ENCODE assay signal across 34 cellular contexts in genomic region chr16:54121084-54121483, GRCh38.
"Had no signal": no experiment of that assay in that cellular context is flagged by ENCODE, and none has a peak within 500 bp of the region (broad histone marks: within the 10 kb centered on the region; RNA-seq: fewer than 3 reads in every experiment).

No MANE protein-coding gene starts in this region.

- FAIRE-seq: RCC 7860 had no signal

- H3K27me3 Mint-ChIP-seq: activated B cell treated with CpG ODN at 0.5 μM for 24 hours; activated CD4-positive, alpha-beta memory T cell treated with anti-CD3 and anti-CD28 coated beads, Interleukin-2, amount 10 ng/mL, durations not matched to agents 7 days and 5 days; activated CD8-positive, alpha-beta memory T cell treated with anti-CD3 and anti-CD28 coated beads, Interleukin-2, amount 10 ng/mL, durations not matched to agents 7 days and 5 days; activated naive CD4-positive, alpha-beta T cell treated with anti-CD3 and anti-CD28 coated beads, Interleukin-2, amount 10 ng/mL, durations not matched to agents 7 days and 5 days; activated naive CD8-positive, alpha-beta T cell treated with anti-CD3 and anti-CD28 coated beads for 36 hours; central memory CD8-positive, alpha-beta T cell had no signal

- DNase-seq: activated B cell treated with CpG ODN at 0.5 μM for 24 hours; activated CD4-positive, alpha-beta memory T cell treated with anti-CD3 and anti-CD28 coated beads, Interleukin-2, amount 10 ng/mL, durations not matched to agents 7 days and 5 days; activated CD4-positive, alpha-beta T cell treated with anti-CD3 and anti-CD28 coated beads for 4 hours; activated CD4-positive, CD25-positive, alpha-beta regulatory T cell treated with anti-CD3 and anti-CD28 coated beads, Interleukin-2, amount 50 U/mL, for 72 hours; activated CD8-positive, alpha-beta memory T cell treated with anti-CD3 and anti-CD28 coated beads for 24 hours; activated CD8-positive, alpha-beta memory T cell treated with anti-CD3 and anti-CD28 coated beads, Interleukin-2, amount 10 ng/mL, durations not matched to agents 7 days and 5 days; activated CD8-positive, alpha-beta memory T cell treated with anti-CD3 and anti-CD28 coated beads, Interleukin-2, amount 50 U/mL, for 48 hours; activated effector memory CD4-positive, alpha-beta T cell treated with Interleukin-2 at 50 U/mL for 16 hours; activated naive CD4-positive, alpha-beta T cell treated with anti-CD3 and anti-CD28 coated beads, Interleukin-2, amount 10 ng/mL, durations not matched to agents 7 days and 5 days; activated naive CD8-positive, alpha-beta T cell treated with anti-CD3 and anti-CD28 coated beads for 36 hours; activated T-cell treated with anti-CD3 and anti-CD28 coated beads, Interleukin-2, amount 50 U/mL, for 48 hours; amniotic stem cell; aorta; brain microvascular endothelial cell; NCI-H1092 treated with DMSO at 0.1 percent for 48 hours; NCI-H1436; NCI-H187; NCI-H2029 treated with DMSO at 0.1 percent for 48 hours; NCI-H2171 treated with DMSO at 0.1 percent for 48 hours; NCI-H2227 treated with DMSO at 0.1 percent for 48 hours; NCI-H446; NCI-H510A treated with DMSO at 0.1 percent for 48 hours; NCI-H526 treated with DMSO at 0.1 percent for 48 hours; PC-9; Right ventricle myocardium superior; SW 1271; T-helper 1 cell; T-helper 2 cell; T-helper 9 cell had no signal

- H3K27me3 ChIP-seq: brain microvascular endothelial cell, cardiac muscle cell had no signal

- ATAC-seq: activated CD8-positive, alpha-beta memory T cell treated with anti-CD3 and anti-CD28 coated beads, Interleukin-2, amount 10 ng/mL, durations not matched to agents 7 days and 5 days had no signal

- H3K4me3 Mint-ChIP-seq: activated B cell treated with CpG ODN at 0.5 μM for 24 hours; activated CD4-positive, alpha-beta memory T cell treated with anti-CD3 and anti-CD28 coated beads, Interleukin-2, amount 10 ng/mL, durations not matched to agents 7 days and 5 days; activated CD8-positive, alpha-beta memory T cell treated with anti-CD3 and anti-CD28 coated beads, Interleukin-2, amount 10 ng/mL, durations not matched to agents 7 days and 5 days; activated naive CD4-positive, alpha-beta T cell treated with anti-CD3 and anti-CD28 coated beads, Interleukin-2, amount 10 ng/mL, durations not matched to agents 7 days and 5 days; activated naive CD8-positive, alpha-beta T cell treated with anti-CD3 and anti-CD28 coated beads for 36 hours; central memory CD8-positive, alpha-beta T cell had no signal

- H3K27ac ChIP-seq: brain microvascular endothelial cell, cardiac muscle cell, PC-9, RWPE1, VCaP had no signal

- H3K36me3 ChIP-seq: brain microvascular endothelial cell, cardiac muscle cell had no signal

- H3K4me3 ChIP-seq: cardiac muscle cell, PC-9 had no signal

- H2AFZ ChIP-seq: PC-9 had no signal

- H3K4me2 ChIP-seq: PC-9 had no signal

- H3K4me1 Mint-ChIP-seq: activated B cell treated with CpG ODN at 0.5 μM for 24 hours; activated CD4-positive, alpha-beta memory T cell treated with anti-CD3 and anti-CD28 coated beads, Interleukin-2, amount 10 ng/mL, durations not matched to agents 7 days and 5 days; activated CD8-positive, alpha-beta memory T cell treated with anti-CD3 and anti-CD28 coated beads, Interleukin-2, amount 10 ng/mL, durations not matched to agents 7 days and 5 days; activated naive CD8-positive, alpha-beta T cell treated with anti-CD3 and anti-CD28 coated beads for 36 hours; central memory CD8-positive, alpha-beta T cell had no signal

- H3K27ac Mint-ChIP-seq: activated B cell treated with CpG ODN at 0.5 μM for 24 hours; activated CD4-positive, alpha-beta memory T cell treated with anti-CD3 and anti-CD28 coated beads, Interleukin-2, amount 10 ng/mL, durations not matched to agents 7 days and 5 days; activated CD8-positive, alpha-beta memory T cell treated with anti-CD3 and anti-CD28 coated beads, Interleukin-2, amount 10 ng/mL, durations not matched to agents 7 days and 5 days; activated naive CD4-positive, alpha-beta T cell treated with anti-CD3 and anti-CD28 coated beads, Interleukin-2, amount 10 ng/mL, durations not matched to agents 7 days and 5 days; activated naive CD8-positive, alpha-beta T cell treated with anti-CD3 and anti-CD28 coated beads for 36 hours had no signal

- H3K9me3 Mint-ChIP-seq: activated B cell treated with CpG ODN at 0.5 μM for 24 hours; activated CD4-positive, alpha-beta memory T cell treated with anti-CD3 and anti-CD28 coated beads, Interleukin-2, amount 10 ng/mL, durations not matched to agents 7 days and 5 days; central memory CD8-positive, alpha-beta T cell had no signal

- H3K36me3 Mint-ChIP-seq: activated CD8-positive, alpha-beta memory T cell treated with anti-CD3 and anti-CD28 coated beads, Interleukin-2, amount 10 ng/mL, durations not matched to agents 7 days and 5 days; activated naive CD4-positive, alpha-beta T cell treated with anti-CD3 and anti-CD28 coated beads, Interleukin-2, amount 10 ng/mL, durations not matched to agents 7 days and 5 days had no signal
